Comparison of ENCODE assay signal across 9 cellular contexts in the genomic region with DNA sequence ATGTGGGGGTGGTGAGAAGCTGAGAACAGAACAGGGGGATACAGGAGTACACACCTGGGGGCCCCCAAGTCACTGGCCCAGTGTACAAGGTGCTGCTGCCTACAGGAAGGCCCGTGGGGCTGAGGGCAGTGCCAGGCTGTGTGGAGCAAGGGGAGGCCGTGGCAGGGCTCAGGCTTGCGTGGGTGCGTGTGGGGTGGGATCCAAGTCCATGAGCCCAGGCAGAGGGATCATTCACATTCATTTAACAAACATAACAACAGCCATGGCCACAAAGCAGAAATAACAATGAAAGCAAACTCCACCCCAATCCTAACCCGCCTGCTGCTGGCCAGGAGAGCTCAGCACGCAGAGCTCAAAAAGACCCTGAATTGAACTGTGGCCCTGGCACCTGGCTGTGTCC. TPM values are rescaled to one million over a fixed set of nuclear protein-coding genes. Genes with fewer than 3 reads are reported as not detected.
DNase-seq lines count a peak whose midpoint lies in the region; ATAC-seq and TF ChIP-seq lines count a peak whose summit lies in the region.
"Had no signal": no experiment of that assay in that cellular context is flagged by ENCODE, and none has a peak within 500 bp of the region (broad histone marks: within the 10 kb centered on the region; RNA-seq: fewer than 3 reads in every experiment).

No MANE protein-coding gene starts in this region.

- H3K4me1 Mint-ChIP-seq in H9 = peaks cover 19 to 42% of the 10 kb centered on the region in 2 experiments
- H3K4me1 Mint-ChIP-seq in activated T-helper 17 cell treated with anti-CD3 and anti-CD28 coated beads, Interleukin-2, amount 50 U/mL, for 72 hours = peaks cover 11% of the 10 kb centered on the region

- ATAC-seq in activated T-helper 17 cell treated with anti-CD3 and anti-CD28 coated beads, Interleukin-2, amount 50 U/mL, for 72 hours (replicated peaks) = peak; percentile 2
- ATAC-seq in stimulated activated naive CD8-positive, alpha-beta T cell treated with anti-CD3 and anti-CD28 coated beads, Interleukin-15, Interleukin-2, amounts not matched to agents 100 U/mL and 50 U/mL, for 24 hours = peak; percentile 37
- no peak for ATAC-seq in HG03196 (IDR thresholded peaks at IDR 0.05; ENCODE audit: unreplicated experiment)

- H3K27ac Mint-ChIP-seq in H9 = peak overlapping the region in 2 of 3 experiments; percentile 55 to 59; a peak in 1 of 7 replicates
- peak overlapping the region; percentile 86 for H3K27ac Mint-ChIP-seq in activated T-helper 17 cell treated with anti-CD3 and anti-CD28 coated beads, Interleukin-2, amount 50 U/mL, for 72 hours

- H2BK12ac ChIP-seq in H9 (ENCODE audit: insufficient read length, low read depth, low read length) = no peak overlapping the region

- H3K27me3 ChIP-seq in H9 (ENCODE audit: insufficient read depth, low read length) (no peaks in the 10 kb centered on the region), hepatocyte (no peaks in the 10 kb centered on the region)

- no peak overlapping the region for H3T11ph ChIP-seq in H9 (ENCODE audit: low read length)

- H2BK120ac ChIP-seq in H9 (ENCODE audit: low read depth, low read length, poor library complexity, severe bottlenecking) = no peak overlapping the region

- no peaks in the 10 kb centered on the region for H3K23me2 ChIP-seq in H9 (ENCODE audit: insufficient read length, low read depth, low read length, poor library complexity, severe bottlenecking)

- H3K9me3 ChIP-seq in H9 (ENCODE audit: control insufficient read depth, low read depth, low read length) (no peaks in the 10 kb centered on the region), hepatocyte (ENCODE audit: low read depth) (no peaks in the 10 kb centered on the region)

- H2AFZ ChIP-seq in H9 (ENCODE audit: low read length) = no peak overlapping the region
- no peak overlapping the region for H2AFZ ChIP-seq in hepatocyte

- H3K4me1 ChIP-seq in H9 (ENCODE audit: insufficient read depth, low read length) (no peaks in the 10 kb centered on the region), hepatocyte (ENCODE audit: insufficient read depth) (peaks cover 50% of the 10 kb centered on the region)

- no peak for TF ChIP-seq CTCF in H9 (conservative IDR thresholded peaks at IDR 0.05)
- no peak for TF ChIP-seq CTCF in hepatocyte (IDR thresholded peaks at IDR 0.05; ENCODE audit: poor library complexity)
- TF ChIP-seq CTCF in GM10248 (IDR thresholded peaks at IDR 0.05; ENCODE audit: control extremely low read depth, extremely low read depth, low read depth, missing control alignments) = no peak

- no peak overlapping the region for H2BK15ac ChIP-seq in H9 (ENCODE audit: low read depth, low read length)

- H3K9ac ChIP-seq in H9 (ENCODE audit: extremely low read depth, insufficient read length, low read length) = no peak overlapping the region

- H3K4me2 ChIP-seq in H9 (ENCODE audit: insufficient read depth, insufficient read length, low read length) (no peak overlapping the region), hepatocyte (no peak overlapping the region)

- H3K18ac ChIP-seq in H9 (ENCODE audit: insufficient read length, low read depth, low read length) = peak overlapping the region; percentile 7

- H2BK5ac ChIP-seq in H9 (ENCODE audit: insufficient read length, low read length) = no peak overlapping the region

- H4K20me1 ChIP-seq in H9 (ENCODE audit: control insufficient read depth, insufficient read depth, insufficient read length) = no peaks in the 10 kb centered on the region
- no peaks in the 10 kb centered on the region for H4K20me1 ChIP-seq in hepatocyte (ENCODE audit: insufficient read depth, poor library complexity, severe bottlenecking)

- H3K27ac ChIP-seq in H9 (ENCODE audit: insufficient read length, low read depth, low read length) (no peak overlapping the region), hepatocyte (peak overlapping the region; percentile 96)

- no peak overlapping the region for H4K5ac ChIP-seq in H9 (ENCODE audit: insufficient read length, low read depth, low read length)

- H2BK20ac ChIP-seq in H9 (ENCODE audit: low read depth, low read length, poor library complexity, severe bottlenecking) = no peak overlapping the region

- no peaks in the 10 kb centered on the region; a peak in 1 of 7 replicates for H3K36me3 Mint-ChIP-seq in H9 (ENCODE audit: insufficient read depth in 1 of 3, low read depth in 3 of 3)
- no peaks in the 10 kb centered on the region for H3K36me3 Mint-ChIP-seq in activated T-helper 17 cell treated with anti-CD3 and anti-CD28 coated beads, Interleukin-2, amount 50 U/mL, for 72 hours (ENCODE audit: low read depth)

- H3K56ac ChIP-seq in H9 (ENCODE audit: insufficient read length, low read depth, low read length) = no peak overlapping the region

- no peak overlapping the region for H4K8ac ChIP-seq in H9 (replicated peaks; ENCODE audit: insufficient read length, low read depth, low read length)

- no peaks in the 10 kb centered on the region for H3K9me3 Mint-ChIP-seq in H9
- H3K9me3 Mint-ChIP-seq in activated T-helper 17 cell treated with anti-CD3 and anti-CD28 coated beads, Interleukin-2, amount 50 U/mL, for 72 hours = no peaks in the 10 kb centered on the region

- no peak overlapping the region for H4K91ac ChIP-seq in H9 (ENCODE audit: insufficient read length, low read depth, low read length)

- H3K79me1 ChIP-seq in H9 (ENCODE audit: insufficient read depth, low read depth, low read length, poor library complexity, severe bottlenecking) = no peaks in the 10 kb centered on the region

- no peak overlapping the region for H3K23ac ChIP-seq in H9 (ENCODE audit: insufficient read length, low read depth, low read length)

- DNase-seq in H9 = no peak
- DNase-seq in hepatocyte (ENCODE audit: low spot score) = no peak
- DNase-seq in stimulated activated naive CD8-positive, alpha-beta T cell treated with anti-CD3 and anti-CD28 coated beads, Interleukin-15, Interleukin-2, amounts not matched to agents 100 U/mL and 50 U/mL, for 24 hours = peak; percentile 24
- DNase-seq in GM10248 (ENCODE audit: extremely low spot score) = no peak
- no peak for DNase-seq in activated effector memory CD4-positive, alpha-beta T cell treated with anti-CD3 and anti-CD28 coated beads, Interleukin-2, amount 50 U/mL, for 16 hours
- DNase-seq: NCI-H2081 treated with DMSO at 0.1 percent for 48 hours had no signal

- no peak overlapping the region for H3K4me3 Mint-ChIP-seq in H9
- H3K4me3 Mint-ChIP-seq in activated T-helper 17 cell treated with anti-CD3 and anti-CD28 coated beads, Interleukin-2, amount 50 U/mL, for 72 hours = peak overlapping the region; percentile 77

- H3K27me3 Mint-ChIP-seq in H9 (ENCODE audit: low read depth) = peaks cover 4% of the 10 kb centered on the region
- no peaks in the 10 kb centered on the region for H3K27me3 Mint-ChIP-seq in activated T-helper 17 cell treated with anti-CD3 and anti-CD28 coated beads, Interleukin-2, amount 50 U/mL, for 72 hours

- H3K79me2 ChIP-seq in H9 (ENCODE audit: insufficient read depth, low read length) = no peaks in the 10 kb centered on the region
- H3K79me2 ChIP-seq in hepatocyte = no peaks in the 10 kb centered on the region

- H3K14ac ChIP-seq in H9 (ENCODE audit: insufficient read depth, low read length) = no peak overlapping the region

- WGBS in H9 (ENCODE audit: extremely low coverage, insufficient read length, low lambda C conversion rate) = no CpG with 5 or more reads among the region's 6 CpGs
- WGBS in hepatocyte (ENCODE audit: low lambda C conversion rate, missing lambda C conversion rate) = 94% methylated on average over 6 of the region's 6 CpGs

- no peaks in the 10 kb centered on the region for H3K9me2 ChIP-seq in hepatocyte (replicated peaks; ENCODE audit: insufficient read depth)

- H3K4me3 ChIP-seq in hepatocyte = no peak overlapping the region

- H2AK5ac ChIP-seq in H9 (ENCODE audit: insufficient read length, low read length) = no peak overlapping the region

- no peaks in the 10 kb centered on the region for H3K36me3 ChIP-seq in hepatocyte (replicated peaks; ENCODE audit: insufficient read depth, low read depth)

- CTCF ChIA-PET in GM10248 (lab: Yijun Ruan, JAX) = interaction anchor here (1.3 to 3.9 kb wide), 3 partner anchors 23 to 141 kb away, joined by 3 to 18 read pairs (median 15); no protein-coding TSS in a partner anchor

- POLR2A ChIA-PET in GM10248 (lab: Yijun Ruan, JAX) = no interaction called here

- no peak overlapping the region for H3K4ac ChIP-seq in H9 (ENCODE audit: low read depth, low read length)

RNA-seq across cellular contexts. Expression of gene SCGB1A1, which starts 17.1 kb away (rescaled TPM):
- not detected in 2 replicates for total RNA-seq in H9 (2021)
- total RNA-seq in activated T-helper 17 cell treated with anti-CD3 and anti-CD28 coated beads, Interleukin-2, amount 50 U/mL, for 72 hours = not detected
- not detected in 2 replicates for total RNA-seq in hepatocyte
- not detected in 2 replicates for polyA plus RNA-seq in hepatocyte
- polyA plus RNA-seq: neural cell had no signal
